Comparison of ENCODE assay signal across 8 cellular contexts in genomic region chr4:176001171-176002006, GRCh38.
DNase-seq lines count a peak whose midpoint lies in the region; ATAC-seq and TF ChIP-seq lines count a peak whose summit lies in the region.

No MANE protein-coding gene starts in this region.

- peak; percentile 1 for ATAC-seq in HG02884 (IDR thresholded peaks at IDR 0.05; ENCODE audit: unreplicated experiment)

- no peaks in the 10 kb centered on the region for H3K9me3 ChIP-seq in skeletal muscle satellite cell (replicated peaks; ENCODE audit: low read length)

- peaks cover 8% of the 10 kb centered on the region for H3K4me1 ChIP-seq in skeletal muscle satellite cell (ENCODE audit: control insufficient read depth, insufficient read depth, low read length)

- H3K27me3 ChIP-seq in skeletal muscle satellite cell (ENCODE audit: control insufficient read depth, insufficient read depth, low read length), result peaks cover 21% of the 10 kb centered on the region

- no peaks in the 10 kb centered on the region for H3K36me3 ChIP-seq in skeletal muscle satellite cell (ENCODE audit: insufficient read depth, low read length)

- peak overlapping the region; percentile 99 for H3K4me2 ChIP-seq in skeletal muscle satellite cell (ENCODE audit: low read length)

- H3K27ac Mint-ChIP-seq in brain, result peak overlapping the region; percentile 96 to 99 (median 99)

- peak overlapping the region; percentile 29 for H3K9ac ChIP-seq in skeletal muscle satellite cell (ENCODE audit: low read depth, low read length)

- no peak for TF ChIP-seq CTCF in brain (conservative IDR thresholded peaks at IDR 0.05)

- peaks cover 49% of the 10 kb centered on the region for H3K4me1 Mint-ChIP-seq in brain

- no peaks in the 10 kb centered on the region for H3K36me3 Mint-ChIP-seq in brain

- peak overlapping the region; percentile 76 for H3K4me3 ChIP-seq in skeletal muscle satellite cell (ENCODE audit: low read length)

- peaks cover 0 to 3% (median 0%) of the 10 kb centered on the region in 5 experiments for H3K9me3 Mint-ChIP-seq in brain

- H3K27me3 Mint-ChIP-seq in brain, result peaks cover 21% of the 10 kb centered on the region

- DNase-seq in AG08395 (ENCODE audit: low spot score) (peak; percentile 3), inferior parietal cortex (ENCODE audit: extremely low spot score) (peak; percentile 44), SKM-1 (lab: John Stamatoyannopoulos, UW; ENCODE audit: unreplicated experiment) (no peak), activated T-cell treated with anti-CD3 and anti-CD28 coated beads for 4 hours (no peak), NCI-H1694 treated with DMSO at 0.1 percent for 48 hours (lab: John Stamatoyannopoulos, UW) (no peak)

- peak overlapping the region; percentile 90 to 96 (median 93) for H3K4me3 Mint-ChIP-seq in brain

Comparison
In these comparisons a context has a peak if more than half of its experiments do, and no peak if none do; other contexts are left out.
1. DNase-seq: peak in AG08395 (single experiment) and inferior parietal cortex (single experiment); none in SKM-1 (single experiment), activated T-cell treated with anti-CD3 and anti-CD28 coated beads for 4 hours (single experiment) and NCI-H1694 treated with DMSO at 0.1 percent for 48 hours (single experiment).